ENCODE assay signal across 1 cellular context in the genomic region with DNA sequence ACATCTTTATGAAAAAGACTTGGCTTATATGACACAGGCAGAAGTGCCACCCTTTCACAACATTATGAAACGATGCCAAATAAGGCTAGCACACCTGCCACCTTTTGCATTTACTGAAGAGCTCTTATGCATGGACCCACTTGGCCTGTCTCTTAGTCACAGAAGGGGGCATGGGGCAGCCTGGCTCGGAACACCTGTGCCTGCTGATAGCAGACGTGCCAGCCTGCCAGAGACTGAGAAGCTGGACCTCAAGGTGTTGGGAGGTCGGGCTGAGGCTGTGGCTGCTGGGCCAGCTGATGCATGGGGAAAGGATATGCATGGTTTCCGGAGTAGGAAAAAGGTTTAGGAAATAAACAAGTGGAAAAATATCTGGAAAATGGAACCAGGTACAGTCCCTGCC.
TF ChIP-seq lines count a peak whose summit lies in the region.

No MANE protein-coding gene starts in this region.

TF ChIP-seq in H1, 55 proteins besides CTCF, POLR2A, EP300 and RAD21 (continued from another document):
- TF ChIP-seq, protein P1, sequence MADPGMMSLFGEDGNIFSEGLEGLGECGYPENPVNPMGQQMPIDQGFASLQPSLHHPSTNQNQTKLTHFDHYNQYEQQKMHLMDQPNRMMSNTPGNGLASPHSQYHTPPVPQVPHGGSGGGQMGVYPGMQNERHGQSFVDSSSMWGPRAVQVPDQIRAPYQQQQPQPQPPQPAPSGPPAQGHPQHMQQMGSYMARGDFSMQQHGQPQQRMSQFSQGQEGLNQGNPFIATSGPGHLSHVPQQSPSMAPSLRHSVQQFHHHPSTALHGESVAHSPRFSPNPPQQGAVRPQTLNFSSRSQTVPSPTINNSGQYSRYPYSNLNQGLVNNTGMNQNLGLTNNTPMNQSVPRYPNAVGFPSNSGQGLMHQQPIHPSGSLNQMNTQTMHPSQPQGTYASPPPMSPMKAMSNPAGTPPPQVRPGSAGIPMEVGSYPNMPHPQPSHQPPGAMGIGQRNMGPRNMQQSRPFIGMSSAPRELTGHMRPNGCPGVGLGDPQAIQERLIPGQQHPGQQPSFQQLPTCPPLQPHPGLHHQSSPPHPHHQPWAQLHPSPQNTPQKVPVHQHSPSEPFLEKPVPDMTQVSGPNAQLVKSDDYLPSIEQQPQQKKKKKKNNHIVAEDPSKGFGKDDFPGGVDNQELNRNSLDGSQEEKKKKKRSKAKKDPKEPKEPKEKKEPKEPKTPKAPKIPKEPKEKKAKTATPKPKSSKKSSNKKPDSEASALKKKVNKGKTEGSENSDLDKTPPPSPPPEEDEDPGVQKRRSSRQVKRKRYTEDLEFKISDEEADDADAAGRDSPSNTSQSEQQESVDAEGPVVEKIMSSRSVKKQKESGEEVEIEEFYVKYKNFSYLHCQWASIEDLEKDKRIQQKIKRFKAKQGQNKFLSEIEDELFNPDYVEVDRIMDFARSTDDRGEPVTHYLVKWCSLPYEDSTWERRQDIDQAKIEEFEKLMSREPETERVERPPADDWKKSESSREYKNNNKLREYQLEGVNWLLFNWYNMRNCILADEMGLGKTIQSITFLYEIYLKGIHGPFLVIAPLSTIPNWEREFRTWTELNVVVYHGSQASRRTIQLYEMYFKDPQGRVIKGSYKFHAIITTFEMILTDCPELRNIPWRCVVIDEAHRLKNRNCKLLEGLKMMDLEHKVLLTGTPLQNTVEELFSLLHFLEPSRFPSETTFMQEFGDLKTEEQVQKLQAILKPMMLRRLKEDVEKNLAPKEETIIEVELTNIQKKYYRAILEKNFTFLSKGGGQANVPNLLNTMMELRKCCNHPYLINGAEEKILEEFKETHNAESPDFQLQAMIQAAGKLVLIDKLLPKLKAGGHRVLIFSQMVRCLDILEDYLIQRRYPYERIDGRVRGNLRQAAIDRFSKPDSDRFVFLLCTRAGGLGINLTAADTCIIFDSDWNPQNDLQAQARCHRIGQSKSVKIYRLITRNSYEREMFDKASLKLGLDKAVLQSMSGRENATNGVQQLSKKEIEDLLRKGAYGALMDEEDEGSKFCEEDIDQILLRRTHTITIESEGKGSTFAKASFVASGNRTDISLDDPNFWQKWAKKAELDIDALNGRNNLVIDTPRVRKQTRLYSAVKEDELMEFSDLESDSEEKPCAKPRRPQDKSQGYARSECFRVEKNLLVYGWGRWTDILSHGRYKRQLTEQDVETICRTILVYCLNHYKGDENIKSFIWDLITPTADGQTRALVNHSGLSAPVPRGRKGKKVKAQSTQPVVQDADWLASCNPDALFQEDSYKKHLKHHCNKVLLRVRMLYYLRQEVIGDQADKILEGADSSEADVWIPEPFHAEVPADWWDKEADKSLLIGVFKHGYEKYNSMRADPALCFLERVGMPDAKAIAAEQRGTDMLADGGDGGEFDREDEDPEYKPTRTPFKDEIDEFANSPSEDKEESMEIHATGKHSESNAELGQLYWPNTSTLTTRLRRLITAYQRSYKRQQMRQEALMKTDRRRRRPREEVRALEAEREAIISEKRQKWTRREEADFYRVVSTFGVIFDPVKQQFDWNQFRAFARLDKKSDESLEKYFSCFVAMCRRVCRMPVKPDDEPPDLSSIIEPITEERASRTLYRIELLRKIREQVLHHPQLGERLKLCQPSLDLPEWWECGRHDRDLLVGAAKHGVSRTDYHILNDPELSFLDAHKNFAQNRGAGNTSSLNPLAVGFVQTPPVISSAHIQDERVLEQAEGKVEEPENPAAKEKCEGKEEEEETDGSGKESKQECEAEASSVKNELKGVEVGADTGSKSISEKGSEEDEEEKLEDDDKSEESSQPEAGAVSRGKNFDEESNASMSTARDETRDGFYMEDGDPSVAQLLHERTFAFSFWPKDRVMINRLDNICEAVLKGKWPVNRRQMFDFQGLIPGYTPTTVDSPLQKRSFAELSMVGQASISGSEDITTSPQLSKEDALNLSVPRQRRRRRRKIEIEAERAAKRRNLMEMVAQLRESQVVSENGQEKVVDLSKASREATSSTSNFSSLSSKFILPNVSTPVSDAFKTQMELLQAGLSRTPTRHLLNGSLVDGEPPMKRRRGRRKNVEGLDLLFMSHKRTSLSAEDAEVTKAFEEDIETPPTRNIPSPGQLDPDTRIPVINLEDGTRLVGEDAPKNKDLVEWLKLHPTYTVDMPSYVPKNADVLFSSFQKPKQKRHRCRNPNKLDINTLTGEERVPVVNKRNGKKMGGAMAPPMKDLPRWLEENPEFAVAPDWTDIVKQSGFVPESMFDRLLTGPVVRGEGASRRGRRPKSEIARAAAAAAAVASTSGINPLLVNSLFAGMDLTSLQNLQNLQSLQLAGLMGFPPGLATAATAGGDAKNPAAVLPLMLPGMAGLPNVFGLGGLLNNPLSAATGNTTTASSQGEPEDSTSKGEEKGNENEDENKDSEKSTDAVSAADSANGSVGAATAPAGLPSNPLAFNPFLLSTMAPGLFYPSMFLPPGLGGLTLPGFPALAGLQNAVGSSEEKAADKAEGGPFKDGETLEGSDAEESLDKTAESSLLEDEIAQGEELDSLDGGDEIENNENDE (IDR thresholded peaks at IDR 0.05; ENCODE audit: insufficient replicate concordance, low read length) = no peak
- no peak for TF ChIP-seq SP2 (IDR thresholded peaks at IDR 0.05; ENCODE audit: low read length)
